ENCODE assay signal across 1 cellular context in the genomic region with DNA sequence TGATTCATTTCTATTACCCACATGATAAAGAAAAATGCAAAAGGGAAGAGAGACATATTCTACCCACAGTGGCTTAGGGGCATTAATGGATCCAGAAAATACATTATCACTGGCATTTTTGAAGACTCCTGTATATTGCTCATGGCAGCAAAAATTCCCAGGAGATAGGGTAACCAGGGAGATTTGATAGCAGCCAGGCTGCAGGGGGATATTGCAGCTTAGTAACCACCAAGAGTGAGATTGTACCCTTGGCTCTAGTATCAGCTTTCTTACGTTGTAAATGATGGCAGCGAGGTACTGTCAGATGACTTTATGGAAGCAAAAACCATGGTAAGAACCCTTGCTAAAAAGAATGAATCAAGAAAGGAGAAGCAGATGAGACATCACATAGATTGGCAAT.
TF ChIP-seq lines count a peak whose summit lies in the region.

No MANE protein-coding gene starts in this region.

TF ChIP-seq in GM23338, 12 proteins besides CTCF, POLR2A, EP300 and RAD21 (continued from another document):
- no peak for TF ChIP-seq ZNF462 (CRISPR knock-in tag; IDR thresholded peaks at IDR 0.05)
- TF ChIP-seq, protein P1, sequence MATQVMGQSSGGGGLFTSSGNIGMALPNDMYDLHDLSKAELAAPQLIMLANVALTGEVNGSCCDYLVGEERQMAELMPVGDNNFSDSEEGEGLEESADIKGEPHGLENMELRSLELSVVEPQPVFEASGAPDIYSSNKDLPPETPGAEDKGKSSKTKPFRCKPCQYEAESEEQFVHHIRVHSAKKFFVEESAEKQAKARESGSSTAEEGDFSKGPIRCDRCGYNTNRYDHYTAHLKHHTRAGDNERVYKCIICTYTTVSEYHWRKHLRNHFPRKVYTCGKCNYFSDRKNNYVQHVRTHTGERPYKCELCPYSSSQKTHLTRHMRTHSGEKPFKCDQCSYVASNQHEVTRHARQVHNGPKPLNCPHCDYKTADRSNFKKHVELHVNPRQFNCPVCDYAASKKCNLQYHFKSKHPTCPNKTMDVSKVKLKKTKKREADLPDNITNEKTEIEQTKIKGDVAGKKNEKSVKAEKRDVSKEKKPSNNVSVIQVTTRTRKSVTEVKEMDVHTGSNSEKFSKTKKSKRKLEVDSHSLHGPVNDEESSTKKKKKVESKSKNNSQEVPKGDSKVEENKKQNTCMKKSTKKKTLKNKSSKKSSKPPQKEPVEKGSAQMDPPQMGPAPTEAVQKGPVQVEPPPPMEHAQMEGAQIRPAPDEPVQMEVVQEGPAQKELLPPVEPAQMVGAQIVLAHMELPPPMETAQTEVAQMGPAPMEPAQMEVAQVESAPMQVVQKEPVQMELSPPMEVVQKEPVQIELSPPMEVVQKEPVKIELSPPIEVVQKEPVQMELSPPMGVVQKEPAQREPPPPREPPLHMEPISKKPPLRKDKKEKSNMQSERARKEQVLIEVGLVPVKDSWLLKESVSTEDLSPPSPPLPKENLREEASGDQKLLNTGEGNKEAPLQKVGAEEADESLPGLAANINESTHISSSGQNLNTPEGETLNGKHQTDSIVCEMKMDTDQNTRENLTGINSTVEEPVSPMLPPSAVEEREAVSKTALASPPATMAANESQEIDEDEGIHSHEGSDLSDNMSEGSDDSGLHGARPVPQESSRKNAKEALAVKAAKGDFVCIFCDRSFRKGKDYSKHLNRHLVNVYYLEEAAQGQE (IDR thresholded peaks at IDR 0.05; ENCODE audit: unreplicated experiment): no peak
- TF ChIP-seq JUNB (IDR thresholded peaks at IDR 0.05; ENCODE audit: unreplicated experiment): no peak
- no peak for TF ChIP-seq POLR2AphosphoS5 (IDR thresholded peaks at IDR 0.05; ENCODE audit: low read depth)
- no peak for TF ChIP-seq ZNF114 (CRISPR knock-in tag; IDR thresholded peaks at IDR 0.05)
- TF ChIP-seq, protein P2, sequence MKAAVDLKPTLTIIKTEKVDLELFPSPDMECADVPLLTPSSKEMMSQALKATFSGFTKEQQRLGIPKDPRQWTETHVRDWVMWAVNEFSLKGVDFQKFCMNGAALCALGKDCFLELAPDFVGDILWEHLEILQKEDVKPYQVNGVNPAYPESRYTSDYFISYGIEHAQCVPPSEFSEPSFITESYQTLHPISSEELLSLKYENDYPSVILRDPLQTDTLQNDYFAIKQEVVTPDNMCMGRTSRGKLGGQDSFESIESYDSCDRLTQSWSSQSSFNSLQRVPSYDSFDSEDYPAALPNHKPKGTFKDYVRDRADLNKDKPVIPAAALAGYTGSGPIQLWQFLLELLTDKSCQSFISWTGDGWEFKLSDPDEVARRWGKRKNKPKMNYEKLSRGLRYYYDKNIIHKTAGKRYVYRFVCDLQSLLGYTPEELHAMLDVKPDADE (IDR thresholded peaks at IDR 0.05): no peak
